Comparison of ENCODE assay signal across 8 cellular contexts in the genomic region with DNA sequence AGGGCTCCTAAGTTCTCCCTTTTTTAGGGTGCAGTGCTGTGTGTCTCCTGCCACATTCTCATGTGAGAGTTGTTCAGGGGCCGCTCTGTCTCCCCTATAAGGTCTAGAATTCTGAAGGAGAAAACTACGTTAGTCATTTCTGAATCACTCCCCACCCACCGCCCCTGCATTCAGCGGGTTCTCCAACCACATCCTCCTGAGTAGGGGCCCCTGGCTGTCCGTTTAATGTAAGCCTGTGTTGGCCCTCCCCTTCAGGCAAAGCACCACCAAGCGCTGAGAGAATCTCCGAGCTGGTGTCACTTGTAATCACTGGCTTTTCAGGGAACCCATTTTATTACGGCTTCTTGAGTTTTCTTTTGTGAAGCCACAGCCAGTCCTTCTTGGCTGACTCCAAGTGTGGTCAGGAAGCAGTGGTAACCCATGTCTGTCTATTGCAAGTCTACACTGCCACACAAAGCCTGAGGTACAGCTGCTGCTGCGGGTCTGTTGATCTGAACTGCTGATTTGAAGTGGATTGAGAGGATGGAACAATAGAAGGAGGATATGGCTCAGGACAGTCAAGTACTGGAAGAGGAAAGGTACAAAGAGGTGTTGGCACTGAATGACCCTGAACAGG. TPM values are rescaled to one million over a fixed set of nuclear protein-coding genes. Genes with fewer than 3 reads are reported as not detected.
A peak's percentile ranks its signal among the peaks of the same experiment; 100 is the strongest.
DNase-seq lines count a peak whose midpoint lies in the region; ATAC-seq and TF ChIP-seq lines count a peak whose summit lies in the region.

No MANE protein-coding gene starts in this region.

- no peaks in the 10 kb centered on the region for H3K27me3 Mint-ChIP-seq in T-cell

- intact Hi-C loops in left lung (cut with DNase I): no loop called here

- peaks cover 21 to 24% (median 23%) of the 10 kb centered on the region in 3 donors for H3K4me1 Mint-ChIP-seq in T-cell

- peaks cover 0 to 9% of the 10 kb centered on the region in 2 donors for H3K9me3 ChIP-seq in left lung

- TF ChIP-seq CTCF in left lung (IDR thresholded peaks at IDR 0.05): no peak

- H3K4me1 ChIP-seq in left lung: no peaks in the 10 kb centered on the region

- POLR2A ChIA-PET in T-cell (lab: Charles Lee): no interaction called here

- DNase-seq in T-cell (peak; percentile 19 to 64 (median 44)), astrocyte of the hippocampus (ENCODE audit: low read depth, low spot score) (peak; percentile 67), ureter (ENCODE audit: low spot score) (no peak), left lung (no peak), substantia nigra (lab: John Stamatoyannopoulos, UW) (no peak)
- peak; percentile 76 for DNase-seq in stimulated activated CD8-positive, alpha-beta memory T cell treated with anti-CD3 and anti-CD28 coated beads, Interleukin-7, amount 100 ng/mL, for 24 hours (ENCODE audit: low read depth)

- no peak overlapping the region for H3K4me3 ChIP-seq in left lung

- H3K27me3 ChIP-seq in left lung: no peaks in the 10 kb centered on the region

- H3K36me3 Mint-ChIP-seq in T-cell: peaks cover 5% of the 10 kb centered on the region

- peak overlapping the region; percentile 39 to 75 (median 49) for H3K4me3 Mint-ChIP-seq in T-cell

- H3K27ac Mint-ChIP-seq in T-cell: peak overlapping the region; percentile 23 to 63

- H3K36me3 ChIP-seq in left lung: no peaks in the 10 kb centered on the region

- H3K27ac ChIP-seq in left lung (no peak overlapping the region), substantia nigra (ENCODE audit: low read depth, low read length, poor library complexity, severe bottlenecking) (no peak overlapping the region)

- peaks cover 6 to 14% (median 9%) of the 10 kb centered on the region in 3 donors for H3K9me3 Mint-ChIP-seq in T-cell

- CTCF ChIA-PET in T-cell (lab: Charles Lee): no interaction called here

- ATAC-seq in GM18868 (IDR thresholded peaks at IDR 0.05; ENCODE audit: unreplicated experiment) (peak; percentile 94), HG03045 (IDR thresholded peaks at IDR 0.05; ENCODE audit: unreplicated experiment) (peak; percentile 82), T-cell (replicated peaks in 1 of 4) (peak; percentile 95 to 99 (median 96)), left lung (no peak)

RNA-seq across cellular contexts. Expression of gene LCT, which starts 16.9 kb away (rescaled TPM):
- total RNA-seq in T-cell (under 1 TPM; 0.03 to 0.26 (median 0.10) TPM), ureter (not detected), left lung (under 1 TPM; 0.08 to 0.09 TPM)

RNA-seq across cellular contexts. Expression of gene MCM6, which starts 56.1 kb away (rescaled TPM):
- 10 to 100 TPM; 20.8 to 29.2 (median 26.1) TPM for total RNA-seq in T-cell
- 15.7 TPM for total RNA-seq in ureter
- 10 to 100 TPM; 21.1 to 32.9 TPM for total RNA-seq in left lung

Comparison
In these comparisons a context has a peak if more than half of its experiments do, and no peak if none do; other contexts are left out.
1. DNase-seq: peak in T-cell (34 of 34), astrocyte of the hippocampus (single experiment) and stimulated activated CD8-positive, alpha-beta memory T cell treated with anti-CD3 and anti-CD28 coated beads, Interleukin-7, amount 100 ng/mL, for 24 hours (single experiment); none in ureter (single experiment), left lung (0 of 2) and substantia nigra (0 of 49).